In genomic region chr9:95666096-95666784, GRCh38 we compare ENCODE assay signal across 20 cellular contexts.
A peak's percentile ranks its signal among the peaks of the same experiment; 100 is the strongest.
DNase-seq lines count a peak whose midpoint lies in the region; ATAC-seq, FAIRE-seq and TF ChIP-seq lines count a peak whose summit lies in the region.
"Had no signal": no experiment of that assay in that cellular context is flagged by ENCODE, and none has a peak within 500 bp of the region (broad histone marks: within the 10 kb centered on the region; RNA-seq: fewer than 3 reads in every experiment).

No MANE protein-coding gene starts in this region.

- no peak for TF ChIP-seq RAD21 in H1 (IDR thresholded peaks at IDR 0.05 in 1 of 2, conservative IDR thresholded peaks at IDR 0.05 in 1 of 2; ENCODE audit: low read depth in 2 of 2, low read length in 2 of 2)

- H2BK120ac ChIP-seq in H1 (replicated peaks; ENCODE audit: low read depth, low read length) (no peak overlapping the region), neuronal stem cell (ENCODE audit: low read depth, low read length) (no peak overlapping the region)

- no peak overlapping the region for H4K91ac ChIP-seq in H1 (replicated peaks; ENCODE audit: insufficient read length, low read length)
- no peak overlapping the region for H4K91ac ChIP-seq in neuronal stem cell (ENCODE audit: low read depth, low read length, poor library complexity)

- H3K27me3 ChIP-seq in H1 (replicated peaks in 1 of 4; ENCODE audit: control insufficient read depth in 3 of 4, extremely low read depth in 1 of 4, insufficient read depth in 3 of 4, low read length in 3 of 4): no peaks in the 10 kb centered on the region
- H3K27me3 ChIP-seq in neuronal stem cell (ENCODE audit: control insufficient read depth in 3 of 3, insufficient read depth in 3 of 3, low read depth in 1 of 3, low read length in 3 of 3): no peaks in the 10 kb centered on the region
- H3K27me3 ChIP-seq in CD8-positive, alpha-beta memory T cell (ENCODE audit: insufficient read depth, low read length, poor library complexity, severe bottlenecking): no peaks in the 10 kb centered on the region
- H3K27me3 ChIP-seq: Peyer's patch had no signal

- H2BK20ac ChIP-seq in H1 (ENCODE audit: low read length): peak overlapping the region; percentile 40

- no peak overlapping the region for H2BK15ac ChIP-seq in H1 (ENCODE audit: low read length)
- H2BK15ac ChIP-seq in neuronal stem cell (ENCODE audit: low read length): peak overlapping the region; percentile 27

- no peak overlapping the region for H3K27ac Mint-ChIP-seq in activated CD8-positive, alpha-beta T cell treated with anti-CD3 and anti-CD28 coated beads, Interleukin-2, amount 10 ng/mL, durations not matched to agents 7 days and 5 days
- no peak overlapping the region for H3K27ac Mint-ChIP-seq in activated T-cell treated with anti-CD3 and anti-CD28 coated beads, Interleukin-2, amount 50 U/mL, for 72 hours
- H3K27ac Mint-ChIP-seq in CD8-positive, alpha-beta memory T cell: no peak overlapping the region
- H3K27ac Mint-ChIP-seq: B cell; CD8-positive, alpha-beta T cell had no signal

- no peak overlapping the region for H3K14ac ChIP-seq in H1 (ENCODE audit: insufficient read length)
- H3K14ac ChIP-seq in neuronal stem cell (ENCODE audit: low read length): no peak overlapping the region

- H3K4me1 ChIP-seq in H1 (replicated peaks in 1 of 4; ENCODE audit: control insufficient read depth in 3 of 4, insufficient read depth in 4 of 4, low read length in 3 of 4) (peaks cover 0 to 5% (median 4%) of the 10 kb centered on the region in 4 experiments; a peak in 6 of 7 replicates), neuronal stem cell (ENCODE audit: control insufficient read depth in 2 of 2, insufficient read depth in 1 of 2, low read depth in 1 of 2, low read length in 2 of 2) (peaks cover 0 to 1% of the 10 kb centered on the region in 2 donors)
- H3K4me1 ChIP-seq in CD8-positive, alpha-beta memory T cell (ENCODE audit: insufficient read depth, low read length): no peaks in the 10 kb centered on the region

- H3K79me1 ChIP-seq in H1 (ENCODE audit: low read depth, low read length): no peaks in the 10 kb centered on the region
- H3K79me1 ChIP-seq in neuronal stem cell (ENCODE audit: low read depth, low read length): no peaks in the 10 kb centered on the region

- no peaks in the 10 kb centered on the region for H4K20me1 ChIP-seq in H1 (replicated peaks in 1 of 2; ENCODE audit: control insufficient read depth in 1 of 2, insufficient read depth in 2 of 2, low read length in 2 of 2)

- 0 out of 2 replicates have a peak overlapping the region, but pooled peaks have one; percentile 39 for H2BK12ac ChIP-seq in H1 (ENCODE audit: low read depth, low read length)
- H2BK12ac ChIP-seq in neuronal stem cell (ENCODE audit: low read length): no peak overlapping the region

- peaks cover 32% of the 10 kb centered on the region for H3K27me3 Mint-ChIP-seq in activated CD8-positive, alpha-beta T cell treated with anti-CD3 and anti-CD28 coated beads, Interleukin-2, amount 10 ng/mL, durations not matched to agents 7 days and 5 days (ENCODE audit: low read depth)
- H3K27me3 Mint-ChIP-seq in activated T-cell treated with anti-CD3 and anti-CD28 coated beads, Interleukin-2, amount 50 U/mL, for 72 hours (ENCODE audit: low read depth): peaks cover 38% of the 10 kb centered on the region
- peaks cover 6 to 21% of the 10 kb centered on the region in 2 donors for H3K27me3 Mint-ChIP-seq in CD8-positive, alpha-beta memory T cell

- WGBS in H1 (ENCODE audit: extremely low coverage in 1 of 2, insufficient coverage in 1 of 2, insufficient read length in 1 of 2, insufficient replicate concordance in 2 of 2, low coverage in 1 of 2, low lambda C conversion rate in 2 of 2, missing lambda C conversion rate in 1 of 2), 2 experiments: 79% methylated on average over 13 of the region's 13 CpGs; no CpG with 5 or more reads in 1 of the 2 experiments
- 100% methylated on average over 1 of the region's 13 CpGs; no CpG with 5 or more reads in 1 of the 2 donors for WGBS in neuronal stem cell (ENCODE audit: extremely low coverage in 2 of 2, insufficient read length in 2 of 2, insufficient replicate concordance in 1 of 2), 2 donors

- no peaks in the 10 kb centered on the region for H3K23me2 ChIP-seq in H1 (ENCODE audit: low read depth, low read length)

- no peak for ATAC-seq in activated CD8-positive, alpha-beta T cell treated with anti-CD3 and anti-CD28 coated beads, Interleukin-2, amount 10 ng/mL, durations not matched to agents 7 days and 5 days
- no peak for ATAC-seq in activated T-cell treated with anti-CD3 and anti-CD28 coated beads, Interleukin-2, amount 50 U/mL, for 72 hours (replicated peaks in 1 of 2)
- ATAC-seq: CD8-positive, alpha-beta T cell had no signal

- no peak overlapping the region for H3K4me3 ChIP-seq in LNCaP clone FGC (ENCODE audit: low read depth, low read length)
- H3K4me3 ChIP-seq in H1 (ENCODE audit: extremely low read depth in 1 of 4, insufficient read depth in 2 of 4, low read depth in 3 of 4, low read length in 4 of 4): peak overlapping the region in 1 of 4 experiments; percentile 28; a peak in 1 of 8 replicates
- no peak overlapping the region for H3K4me3 ChIP-seq in neuronal stem cell (ENCODE audit: low read length in 2 of 2)
- H3K4me3 ChIP-seq in CD8-positive, alpha-beta memory T cell (ENCODE audit: low read length): no peak overlapping the region
- H3K4me3 ChIP-seq: Peyer's patch had no signal

- no peaks in the 10 kb centered on the region for H3K79me2 ChIP-seq in H1 (ENCODE audit: control insufficient read depth in 1 of 2, insufficient read depth in 2 of 2, low read length in 2 of 2)

- no peak overlapping the region for H4K5ac ChIP-seq in H1 (ENCODE audit: insufficient read length, low read depth, low read length)

- H4K8ac ChIP-seq in H1 (ENCODE audit: extremely low read depth, insufficient read depth, low read length) (no peak overlapping the region), neuronal stem cell (ENCODE audit: low read depth, low read length) (no peak overlapping the region)

- TF ChIP-seq CTCF in LNCaP clone FGC (IDR thresholded peaks at IDR 0.05; ENCODE audit: control insufficient read depth, extremely low read depth, insufficient read depth) (peak; percentile 17; the same call in 1 of the 2 replicates), H1 (IDR thresholded peaks at IDR 0.05; ENCODE audit: control extremely low read depth in 1 of 3, insufficient read depth in 1 of 3, low read depth in 1 of 3, low read length in 3 of 3) (no peak)

- H2BK5ac ChIP-seq in H1 (ENCODE audit: low read depth, low read length): 0 out of 2 replicates have a peak overlapping the region, but pooled peaks have one; percentile 16
- H2BK5ac ChIP-seq in neuronal stem cell (ENCODE audit: low read length): no peak overlapping the region

- H3K36me3 Mint-ChIP-seq in activated CD8-positive, alpha-beta T cell treated with anti-CD3 and anti-CD28 coated beads, Interleukin-2, amount 10 ng/mL, durations not matched to agents 7 days and 5 days (ENCODE audit: low read depth): no peaks in the 10 kb centered on the region
- H3K36me3 Mint-ChIP-seq in activated T-cell treated with anti-CD3 and anti-CD28 coated beads, Interleukin-2, amount 50 U/mL, for 72 hours (ENCODE audit: insufficient read depth in 2 of 2): no peaks in the 10 kb centered on the region
- peaks cover 0 to 7% (median 0%) of the 10 kb centered on the region in 3 donors for H3K36me3 Mint-ChIP-seq in CD8-positive, alpha-beta memory T cell
- H3K36me3 Mint-ChIP-seq: CD8-positive, alpha-beta T cell had no signal

- H3K23ac ChIP-seq in H1 (ENCODE audit: insufficient read length) (no peak overlapping the region), neuronal stem cell (ENCODE audit: low read depth, low read length, poor library complexity) (no peak overlapping the region)

- H3K9me3 ChIP-seq in H1 (ENCODE audit: insufficient read depth in 2 of 2, low read depth in 1 of 2, low read length in 1 of 2) (no peaks in the 10 kb centered on the region), neuronal stem cell (replicated peaks in 1 of 2; ENCODE audit: control insufficient read depth in 2 of 2, insufficient read depth in 1 of 2, low read depth in 1 of 2, low read length in 2 of 2) (peaks cover 0 to 4% of the 10 kb centered on the region in 2 donors)
- no peaks in the 10 kb centered on the region for H3K9me3 ChIP-seq in CD8-positive, alpha-beta memory T cell (ENCODE audit: low read length)
- H3K9me3 ChIP-seq: Peyer's patch had no signal

- TF ChIP-seq EP300 in H1 (IDR thresholded peaks at IDR 0.05; ENCODE audit: borderline replicate concordance in 1 of 2, low read depth in 2 of 2, low read length in 2 of 2): no peak

- FAIRE-seq in H1 (lab: Jason Lieb, UNC): no peak
- FAIRE-seq: H54 had no signal

- DNase-seq in ELF-1 (ENCODE audit: low read depth, low spot score) (peak; percentile 70), LNCaP clone FGC (ENCODE audit: low read depth) (peak; percentile 61), H1 (ENCODE audit: low read depth in 1 of 2, low spot score in 2 of 2) (no peak), neuronal stem cell (ENCODE audit: low spot score) (no peak)
- no peak for DNase-seq in activated CD8-positive, alpha-beta T cell treated with anti-CD3 and anti-CD28 coated beads, Interleukin-2, amount 10 ng/mL, durations not matched to agents 7 days and 5 days
- DNase-seq in activated naive CD4-positive, alpha-beta T cell treated with Interleukin-2 at 50 U/mL for 16 hours: no peak
- no peak for DNase-seq in activated T-cell treated with anti-CD3 and anti-CD28 coated beads, Interleukin-2, amount 50 U/mL, for 72 hours
- no peak for DNase-seq in CD8-positive, alpha-beta memory T cell
- DNase-seq: ACHN; CD8-positive, alpha-beta T cell; IMR-90; Kasumi-1; MV-4-11; NCI-H1694; NCI-H446; NCI-H774; Peyer's patch; Right ventricle myocardium superior had no signal

- H3K27ac ChIP-seq in H1 (ENCODE audit: low read depth, low read length) (no peak overlapping the region), neuronal stem cell (replicated peaks; ENCODE audit: low read length) (no peak overlapping the region)
- H3K27ac ChIP-seq in CD8-positive, alpha-beta memory T cell (ENCODE audit: low read depth, low read length): no peak overlapping the region
- H3K27ac ChIP-seq: Peyer's patch had no signal

- peaks cover 4% of the 10 kb centered on the region for H3K9me3 Mint-ChIP-seq in activated CD8-positive, alpha-beta T cell treated with anti-CD3 and anti-CD28 coated beads, Interleukin-2, amount 10 ng/mL, durations not matched to agents 7 days and 5 days (ENCODE audit: insufficient read depth)
- no peaks in the 10 kb centered on the region for H3K9me3 Mint-ChIP-seq in activated T-cell treated with anti-CD3 and anti-CD28 coated beads, Interleukin-2, amount 50 U/mL, for 72 hours
- no peaks in the 10 kb centered on the region for H3K9me3 Mint-ChIP-seq in CD8-positive, alpha-beta memory T cell
- H3K9me3 Mint-ChIP-seq: CD8-positive, alpha-beta T cell had no signal

- H2AFZ ChIP-seq in H1 (ENCODE audit: low read length) (0 out of 2 replicates have a peak overlapping the region, but pooled peaks have one; percentile 36), neuronal stem cell (ENCODE audit: low read length) (peak overlapping the region; percentile 68)

- peak overlapping the region; percentile 29 to 30; a peak in 2 of 4 replicates for H3K4me2 ChIP-seq in H1 (ENCODE audit: insufficient read depth in 1 of 2, low read depth in 2 of 2, low read length in 2 of 2)
- no peak overlapping the region for H3K4me2 ChIP-seq in neuronal stem cell (ENCODE audit: insufficient read depth, low read length, poor library complexity, severe bottlenecking)

- POLR2A ChIA-PET in H1 (lab: Charles Lee; ENCODE audit: partially characterized antibody): interaction anchor here (0.6 kb wide), 1 partner anchor 407 kb away, joined by 3 read pairs; no protein-coding TSS in a partner anchor
- POLR2A ChIA-PET in activated CD8-positive, alpha-beta T cell treated with anti-CD3 and anti-CD28 coated beads, Interleukin-2, amount 10 ng/mL, durations not matched to agents 7 days and 5 days (lab: Charles Lee): no interaction called here
- POLR2A ChIA-PET in CD8-positive, alpha-beta memory T cell (lab: Charles Lee): no interaction called here

- H3K18ac ChIP-seq in H1 (ENCODE audit: extremely low read depth, low read length): no peak overlapping the region
- H3K18ac ChIP-seq in neuronal stem cell (ENCODE audit: low read length): peak overlapping the region; percentile 78

- no peak overlapping the region for H3K4me3 Mint-ChIP-seq in activated CD8-positive, alpha-beta T cell treated with anti-CD3 and anti-CD28 coated beads, Interleukin-2, amount 10 ng/mL, durations not matched to agents 7 days and 5 days
- H3K4me3 Mint-ChIP-seq in activated T-cell treated with anti-CD3 and anti-CD28 coated beads, Interleukin-2, amount 50 U/mL, for 72 hours: no peak overlapping the region
- H3K4me3 Mint-ChIP-seq in CD8-positive, alpha-beta memory T cell: no peak overlapping the region
- H3K4me3 Mint-ChIP-seq: B cell; CD8-positive, alpha-beta T cell had no signal

- no peak overlapping the region for H3K56ac ChIP-seq in H1 (replicated peaks; ENCODE audit: insufficient read length, low read depth, low read length)

- H2AK5ac ChIP-seq in H1 (ENCODE audit: low read depth, low read length): no peak overlapping the region
- H2AK5ac ChIP-seq in neuronal stem cell (ENCODE audit: low read depth, low read length): no peak overlapping the region

- H3K4ac ChIP-seq in H1 (replicated peaks; ENCODE audit: insufficient read length, low read depth, low read length) (no peak overlapping the region), neuronal stem cell (ENCODE audit: low read length) (no peak overlapping the region)

- CTCF ChIA-PET in H1 (lab: Charles Lee; ENCODE audit: partially characterized antibody): interaction anchor here (0.5 to 1.3 kb wide), 2 partner anchors 12 to 333 kb away, joined by 3 read pairs; no protein-coding TSS in a partner anchor
- CTCF ChIA-PET in activated CD8-positive, alpha-beta T cell treated with anti-CD3 and anti-CD28 coated beads, Interleukin-2, amount 10 ng/mL, durations not matched to agents 7 days and 5 days (lab: Charles Lee): no interaction called here
- CTCF ChIA-PET in CD8-positive, alpha-beta memory T cell (lab: Charles Lee): no interaction called here

- no peaks in the 10 kb centered on the region for H3K36me3 ChIP-seq in H1 (ENCODE audit: control insufficient read depth in 2 of 4, insufficient read depth in 4 of 4, low read length in 3 of 4)
- no peaks in the 10 kb centered on the region for H3K36me3 ChIP-seq in neuronal stem cell (replicated peaks in 1 of 2; ENCODE audit: control insufficient read depth in 2 of 2, insufficient read depth in 2 of 2, low read length in 2 of 2)
- no peaks in the 10 kb centered on the region for H3K36me3 ChIP-seq in CD8-positive, alpha-beta memory T cell (ENCODE audit: insufficient read depth, low read length)
- H3K36me3 ChIP-seq: Peyer's patch had no signal

- H3K4me1 Mint-ChIP-seq in activated CD8-positive, alpha-beta T cell treated with anti-CD3 and anti-CD28 coated beads, Interleukin-2, amount 10 ng/mL, durations not matched to agents 7 days and 5 days (ENCODE audit: low read depth): no peaks in the 10 kb centered on the region
- no peaks in the 10 kb centered on the region for H3K4me1 Mint-ChIP-seq in activated T-cell treated with anti-CD3 and anti-CD28 coated beads, Interleukin-2, amount 50 U/mL, for 72 hours (ENCODE audit: low read depth)
- no peaks in the 10 kb centered on the region for H3K4me1 Mint-ChIP-seq in CD8-positive, alpha-beta memory T cell
- H3K4me1 Mint-ChIP-seq: B cell had no signal

- H3K9ac ChIP-seq in H1 (replicated peaks in 1 of 4; ENCODE audit: extremely low read depth in 1 of 4, low read depth in 3 of 4, low read length in 3 of 4): no peak overlapping the region
- H3K9ac ChIP-seq in neuronal stem cell (ENCODE audit: low read depth, low read length, poor library complexity): no peak overlapping the region

- no peak for TF ChIP-seq POLR2A in H1 (IDR thresholded peaks at IDR 0.05; ENCODE audit: control extremely low read depth in 1 of 2, low read depth in 2 of 2, low read length in 2 of 2)

Comparison
In these comparisons a context has a peak if more than half of its experiments do, and no peak if none do; other contexts are left out.
1. DNase-seq: peak in ELF-1 (single experiment) and LNCaP clone FGC (single experiment); none in H1 (0 of 2), neuronal stem cell (single experiment), activated CD8-positive, alpha-beta T cell treated with anti-CD3 and anti-CD28 coated beads, Interleukin-2, amount 10 ng/mL, durations not matched to agents 7 days and 5 days (single experiment), activated naive CD4-positive, alpha-beta T cell treated with Interleukin-2 at 50 U/mL for 16 hours (single experiment), activated T-cell treated with anti-CD3 and anti-CD28 coated beads, Interleukin-2, amount 50 U/mL, for 72 hours (0 of 2) and CD8-positive, alpha-beta memory T cell (0 of 5).